Comparison of ENCODE assay signal across 12 cellular contexts in genomic region chr2:121075641-121076500, GRCh38.
DNase-seq lines count a peak whose midpoint lies in the region; ATAC-seq, FAIRE-seq and TF ChIP-seq lines count a peak whose summit lies in the region.
"Had no signal": no experiment of that assay in that cellular context is flagged by ENCODE, and none has a peak within 500 bp of the region (broad histone marks: within the 10 kb centered on the region; RNA-seq: fewer than 3 reads in every experiment).

No MANE protein-coding gene starts in this region.

- no peaks in the 10 kb centered on the region for H3K27me3 ChIP-seq in WERI-Rb-1 (ENCODE audit: insufficient read depth, low read depth, severe bottlenecking)

- no peaks in the 10 kb centered on the region for H3K9me3 ChIP-seq in A549
- H3K9me3 ChIP-seq in WERI-Rb-1 (ENCODE audit: severe bottlenecking): no peaks in the 10 kb centered on the region
- H3K9me3 ChIP-seq: prostate gland had no signal

- H3K4me1 Mint-ChIP-seq in activated T-helper 2 cell treated with anti-CD3 and anti-CD28 coated beads, Interferon-gamma antibody, Interleukin-2, Interleukin-4, amounts not matched to agents 10 μg/mL and 5 μg/mL and 100 μg/mL, durations not matched to agents 14 hours and 24 hours and 36 hours (ENCODE audit: low read depth): peaks cover 2% of the 10 kb centered on the region
- H3K4me1 Mint-ChIP-seq: activated T-helper 17 cell treated with anti-CD3 and anti-CD28 coated beads, Interleukin-2, amount 50 U/mL, for 72 hours had no signal

- H3K4me1 ChIP-seq in A549: peaks cover 37% of the 10 kb centered on the region
- H3K4me1 ChIP-seq: prostate gland had no signal

- peak; percentile 9 to 22; a peak in 5 of 6 replicates for ATAC-seq in A549
- ATAC-seq in GM18505 (IDR thresholded peaks at IDR 0.05; ENCODE audit: unreplicated experiment): no peak
- no peak for ATAC-seq in GM21367 (IDR thresholded peaks at IDR 0.05; ENCODE audit: unreplicated experiment)
- ATAC-seq: CD8-positive, alpha-beta T cell had no signal

- H3K27ac Mint-ChIP-seq in activated T-helper 2 cell treated with anti-CD3 and anti-CD28 coated beads, Interferon-gamma antibody, Interleukin-2, Interleukin-4, amounts not matched to agents 10 μg/mL and 5 μg/mL and 100 μg/mL, durations not matched to agents 14 hours and 24 hours and 36 hours: no peak overlapping the region
- H3K27ac Mint-ChIP-seq: activated T-helper 17 cell treated with anti-CD3 and anti-CD28 coated beads, Interleukin-2, amount 50 U/mL, for 72 hours; CD8-positive, alpha-beta T cell; stimulated activated naive CD8-positive, alpha-beta T cell treated with anti-CD3 and anti-CD28 coated beads, Interleukin-15, Interleukin-2, amounts not matched to agents 100 ng/mL and 50 ng/mL, for 24 hours had no signal

- H3K4me3 ChIP-seq in A549: peak overlapping the region; percentile 34; the same call in 2 of the 3 replicates
- H3K4me3 ChIP-seq in HFF-Myc (replicated peaks; ENCODE audit: low read depth, low read length): peak overlapping the region; percentile 21
- H3K4me3 ChIP-seq in WERI-Rb-1 (ENCODE audit: low read depth, low read length): peak overlapping the region; percentile 39
- H3K4me3 ChIP-seq: prostate gland had no signal

- no peak overlapping the region for H3K4me3 Mint-ChIP-seq in activated T-helper 2 cell treated with anti-CD3 and anti-CD28 coated beads, Interferon-gamma antibody, Interleukin-2, Interleukin-4, amounts not matched to agents 10 μg/mL and 5 μg/mL and 100 μg/mL, durations not matched to agents 14 hours and 24 hours and 36 hours (ENCODE audit: low read depth)
- H3K4me3 Mint-ChIP-seq: activated T-helper 17 cell treated with anti-CD3 and anti-CD28 coated beads, Interleukin-2, amount 50 U/mL, for 72 hours; CD8-positive, alpha-beta T cell; stimulated activated naive CD8-positive, alpha-beta T cell treated with anti-CD3 and anti-CD28 coated beads, Interleukin-15, Interleukin-2, amounts not matched to agents 100 ng/mL and 50 ng/mL, for 24 hours had no signal

- POLR2A ChIA-PET in A549 (lab: Yijun Ruan, JAX): interaction anchor here (0.5 to 2.4 kb wide), 28 partner anchors 16 to 1535 kb away, joined by 3 to 30 read pairs (median 4); partner anchors contain the start of genes GLI2, RNU4ATAC and TMEM177

- CTCF ChIA-PET in A549 (lab: Yijun Ruan, JAX): interaction anchor here (0.9 to 26.3 kb wide), 14 partner anchors 8 to 732 kb away, joined by 3 to 858 read pairs (median 6); no protein-coding TSS in a partner anchor

- H3K36me3 Mint-ChIP-seq in activated T-helper 2 cell treated with anti-CD3 and anti-CD28 coated beads, Interferon-gamma antibody, Interleukin-2, Interleukin-4, amounts not matched to agents 10 μg/mL and 5 μg/mL and 100 μg/mL, durations not matched to agents 14 hours and 24 hours and 36 hours (ENCODE audit: low read depth): no peaks in the 10 kb centered on the region
- H3K36me3 Mint-ChIP-seq: CD8-positive, alpha-beta T cell had no signal

- intact Hi-C loops in activated T-helper 2 cell treated with anti-CD3 and anti-CD28 coated beads, Interferon-gamma antibody, Interleukin-2, Interleukin-4, amounts not matched to agents 10 μg/mL and 5 μg/mL and 100 μg/mL, durations not matched to agents 14 hours and 24 hours and 36 hours (cut with micrococcal nuclease): no loop called here

- FAIRE-seq in A549 (lab: Jason Lieb, UNC): no peak

- TF ChIP-seq POLR2A in A549 (IDR thresholded peaks at IDR 0.05; ENCODE audit: low read length): no peak
- TF ChIP-seq POLR2A in GM18505 (IDR thresholded peaks at IDR 0.05; ENCODE audit: borderline replicate concordance, extremely low read depth, insufficient read depth, insufficient read length): no peak

- H3K9me3 Mint-ChIP-seq in activated T-helper 2 cell treated with anti-CD3 and anti-CD28 coated beads, Interferon-gamma antibody, Interleukin-2, Interleukin-4, amounts not matched to agents 10 μg/mL and 5 μg/mL and 100 μg/mL, durations not matched to agents 14 hours and 24 hours and 36 hours: no peaks in the 10 kb centered on the region
- H3K9me3 Mint-ChIP-seq: activated T-helper 17 cell treated with anti-CD3 and anti-CD28 coated beads, Interleukin-2, amount 50 U/mL, for 72 hours; CD8-positive, alpha-beta T cell; stimulated activated naive CD8-positive, alpha-beta T cell treated with anti-CD3 and anti-CD28 coated beads, Interleukin-15, Interleukin-2, amounts not matched to agents 100 ng/mL and 50 ng/mL, for 24 hours had no signal

- TF ChIP-seq RAD21 in A549 (conservative IDR thresholded peaks at IDR 0.05 in 1 of 2, IDR thresholded peaks at IDR 0.05 in 1 of 2): no peak

- DNase-seq in A549 (ENCODE audit: low read depth in 1 of 2, low spot score in 1 of 2) (peak; percentile 28 to 37), HFF-Myc (ENCODE audit: extremely low read depth, low read depth) (no peak), WERI-Rb-1 (no peak), iPS-NIHi7 (ENCODE audit: extremely low spot score) (peak; percentile 52), SHP77 treated with DMSO at 0.1 percent for 48 hours (lab: John Stamatoyannopoulos, UW) (no peak)
- DNase-seq in activated T-helper 2 cell treated with anti-CD3 and anti-CD28 coated beads, Interferon-gamma antibody, Interleukin-2, Interleukin-4, amounts not matched to agents 10 μg/mL and 5 μg/mL and 100 μg/mL, durations not matched to agents 14 hours and 24 hours and 36 hours (ENCODE audit: low spot score): no peak
- DNase-seq: CD8-positive, alpha-beta T cell had no signal

- TF ChIP-seq CTCF in A549 (IDR thresholded peaks at IDR 0.05) (no peak), HFF-Myc (IDR thresholded peaks at IDR 0.05; ENCODE audit: low read depth, low read length, missing control alignments) (no peak), WERI-Rb-1 (IDR thresholded peaks at IDR 0.05; ENCODE audit: low read depth, low read length) (no peak)

- 25% methylated on average over 16 of the region's 19 CpGs for WGBS in A549 (ENCODE audit: missing lambda C conversion rate)

- TF ChIP-seq EP300 in A549 (IDR thresholded peaks at IDR 0.05): no peak

- peak overlapping the region; percentile 91 for H3K4me2 ChIP-seq in A549

- H3K27ac ChIP-seq in A549 (peak overlapping the region; percentile 88 to 92), WERI-Rb-1 (no peak overlapping the region; the same call in 1 of the 2 replicates)
- H3K27ac ChIP-seq: prostate gland had no signal

- no peaks in the 10 kb centered on the region for H3K36me3 ChIP-seq in WERI-Rb-1
- H3K36me3 ChIP-seq: prostate gland had no signal

- peaks cover 15% of the 10 kb centered on the region for H3K27me3 Mint-ChIP-seq in activated T-helper 2 cell treated with anti-CD3 and anti-CD28 coated beads, Interferon-gamma antibody, Interleukin-2, Interleukin-4, amounts not matched to agents 10 μg/mL and 5 μg/mL and 100 μg/mL, durations not matched to agents 14 hours and 24 hours and 36 hours (ENCODE audit: low read depth)

TF ChIP-seq in A549, 52 proteins besides CTCF, POLR2A, EP300 and RAD21:
- TF ChIP-seq KDM1A (IDR thresholded peaks at IDR 0.05; ENCODE audit: low read depth): no peak
- TF ChIP-seq REST (IDR thresholded peaks at IDR 0.05): no peak
- TF ChIP-seq ZFP36 (IDR thresholded peaks at IDR 0.05; ENCODE audit: borderline replicate concordance, partially characterized antibody): peak; percentile 50
- peak; percentile 61 for TF ChIP-seq MAX (IDR thresholded peaks at IDR 0.05)
- TF ChIP-seq JUNB (IDR thresholded peaks at IDR 0.05): no peak
TF ChIP-seq in A549: peak in this region for 2.

Comparison
In these comparisons a context has a peak if more than half of its experiments do, and no peak if none do; other contexts are left out.
1. ATAC-seq: peak in A549 (2 of 2); none in GM18505 (single experiment) and GM21367 (single experiment).
2. DNase-seq: peak in A549 (2 of 2) and iPS-NIHi7 (single experiment); none in HFF-Myc (single experiment), WERI-Rb-1 (single experiment), SHP77 treated with DMSO at 0.1 percent for 48 hours (single experiment) and activated T-helper 2 cell treated with anti-CD3 and anti-CD28 coated beads, Interferon-gamma antibody, Interleukin-2, Interleukin-4, amounts not matched to agents 10 μg/mL and 5 μg/mL and 100 μg/mL, durations not matched to agents 14 hours and 24 hours and 36 hours (single experiment).
3. Peak in every context shown above with its lines, with median percentiles within 50 percentile points of each other: H3K4me3 ChIP-seq.